ENCODE assay signal across 8 cellular contexts in genomic region chr2:32166115-32166549, GRCh38. TPM values are rescaled to one million over a fixed set of nuclear protein-coding genes. Genes with fewer than 3 reads are reported as not detected.
DNase-seq lines count a peak whose midpoint lies in the region; ATAC-seq and TF ChIP-seq lines count a peak whose summit lies in the region.

No MANE protein-coding gene starts in this region.

- TF ChIP-seq EP300 in transverse colon (IDR thresholded peaks at IDR 0.05; ENCODE audit: low read depth), result no peak

- peaks cover 31% of the 10 kb centered on the region for H3K4me1 Mint-ChIP-seq in activated T-cell treated with anti-CD3 and anti-CD28 coated beads, Interleukin-2, amount 50 U/mL, for 4 hours (ENCODE audit: low read depth)

- no peak for TF ChIP-seq CTCF in astrocyte of the cerebellum (IDR thresholded peaks at IDR 0.05; ENCODE audit: low read depth, low read length, missing control alignments)
- TF ChIP-seq CTCF in lower leg skin (IDR thresholded peaks at IDR 0.05), result no peak
- no peak for TF ChIP-seq CTCF in transverse colon (IDR thresholded peaks at IDR 0.05)

- H3K27me3 ChIP-seq in transverse colon, result no peaks in the 10 kb centered on the region

- H3K9me3 Mint-ChIP-seq in activated T-cell treated with anti-CD3 and anti-CD28 coated beads, Interleukin-2, amount 50 U/mL, for 4 hours, result no peaks in the 10 kb centered on the region

- H3K4me1 ChIP-seq in transverse colon, result peaks cover 0 to 26% (median 7%) of the 10 kb centered on the region in 4 donors

- WGBS in lower leg skin, 2 donors, result 1 to 2% methylated on average over 11 of the region's 11 CpGs
- 2 to 3% methylated on average over 5 to 11 of the region's 11 CpGs for WGBS in transverse colon (ENCODE audit: low coverage in 1 of 2), 2 donors

- H3K27ac ChIP-seq in transverse colon, result peak overlapping the region; percentile 89 to 97 (median 93)

- DNase-seq in activated T-cell treated with anti-CD3 and anti-CD28 coated beads, Interleukin-2, amount 50 U/mL, for 4 hours, result no peak
- DNase-seq in activated T-cell treated with anti-CD3 and anti-CD28 coated beads, Interleukin-2, amount 50 U/mL, for 48 hours, result no peak
- DNase-seq in astrocyte of the cerebellum (ENCODE audit: low read depth), result no peak
- DNase-seq in lower leg skin (ENCODE audit: low spot score in 2 of 2), result no peak
- no peak for DNase-seq in transverse colon
- DNase-seq in CD1c-positive myeloid dendritic cell (ENCODE audit: extremely low spot score), result no peak
- DNase-seq in sciatic nerve (ENCODE audit: low spot score), result no peak
- no peak for DNase-seq in NK-92 (lab: John Stamatoyannopoulos, UW; ENCODE audit: unreplicated experiment)

- no peaks in the 10 kb centered on the region for H3K9me3 ChIP-seq in transverse colon

- intact Hi-C loops in lower leg skin (cut with DNase I; ENCODE audit: low total_unique reads) (no loop called here), transverse colon (cut with DNase I; ENCODE audit: low total_unique reads) (no loop called here), sciatic nerve (cut with DNase I) (no loop called here)

- in situ Hi-C loops in astrocyte of the cerebellum (cut with HindIII; ENCODE audit: low sequenced_read_pairs), result no loop called here
- in situ Hi-C loops in transverse colon (cut with MboI; ENCODE audit: low pct_ligation_motif_present in 1 of 4, low pct_unique_long_range_greater_than_20kb in 1 of 4, low sequenced_read_pairs in 3 of 4), result loop anchor here in 1 of 4 donors (10.0 kb wide), 1 partner anchor 109 kb away; the partner anchor contains the start of gene YIPF4

- no peak for TF ChIP-seq POLR2A in lower leg skin (IDR thresholded peaks at IDR 0.05)
- no peak for TF ChIP-seq POLR2A in transverse colon (IDR thresholded peaks at IDR 0.05)

- peak overlapping the region; percentile 81 for H3K4me3 ChIP-seq in astrocyte of the cerebellum (ENCODE audit: low read depth, low read length)
- H3K4me3 ChIP-seq in lower leg skin (ENCODE audit: low read depth, poor library complexity, severe bottlenecking), result peak overlapping the region; percentile 71
- peak overlapping the region; percentile 57 to 95 (median 68) for H3K4me3 ChIP-seq in transverse colon

- peak in 1 of 2 donors; percentile 4 for ATAC-seq in activated T-cell treated with anti-CD3 and anti-CD28 coated beads, Interleukin-2, amount 50 U/mL, for 4 hours
- no peak for ATAC-seq in sciatic nerve

- peaks cover 3% of the 10 kb centered on the region for H3K36me3 Mint-ChIP-seq in activated T-cell treated with anti-CD3 and anti-CD28 coated beads, Interleukin-2, amount 50 U/mL, for 4 hours (ENCODE audit: insufficient read depth)

- no peaks in the 10 kb centered on the region for H3K36me3 ChIP-seq in transverse colon

- H3K4me3 Mint-ChIP-seq in activated T-cell treated with anti-CD3 and anti-CD28 coated beads, Interleukin-2, amount 50 U/mL, for 4 hours, result peak overlapping the region; percentile 99

- no peaks in the 10 kb centered on the region for H3K27me3 Mint-ChIP-seq in activated T-cell treated with anti-CD3 and anti-CD28 coated beads, Interleukin-2, amount 50 U/mL, for 4 hours (ENCODE audit: low read depth)

RNA-seq across cellular contexts. Expression of gene SLC30A6, which starts 0.5 kb away (rescaled TPM):
- 10 to 100 TPM; 23.5 to 30.7 (median 23.5) TPM for total RNA-seq in activated T-cell treated with anti-CD3 and anti-CD28 coated beads, Interleukin-2, amount 50 U/mL, for 4 hours
- total RNA-seq in lower leg skin (10 to 100 TPM; 12.3 to 20.7 (median 15.7) TPM), transverse colon (10 to 100 TPM in 3 of 4 donors, 1 to 10 TPM in 1; 2.2 to 20.5 (median 17.8) TPM), sciatic nerve (19.7 TPM)
